In genomic region chr10:13686331-13686752, GRCh38 we compare ENCODE assay signal across 11 cellular contexts.
DNase-seq lines count a peak whose midpoint lies in the region; ATAC-seq, FAIRE-seq and TF ChIP-seq lines count a peak whose summit lies in the region.
"Had no signal": no experiment of that assay in that cellular context is flagged by ENCODE, and none has a peak within 500 bp of the region (broad histone marks: within the 10 kb centered on the region; RNA-seq: fewer than 3 reads in every experiment).

No MANE protein-coding gene starts in this region.

- H3K9me3 ChIP-seq in esophagus (ENCODE audit: control insufficient read depth in 2 of 2, insufficient read depth in 1 of 2, low read depth in 1 of 2, low read length in 1 of 2) (no peaks in the 10 kb centered on the region), muscle layer of duodenum (ENCODE audit: control insufficient read depth in 1 of 2, low read length in 2 of 2) (no peaks in the 10 kb centered on the region), upper lobe of left lung (no peaks in the 10 kb centered on the region)

- H3K4me3 Mint-ChIP-seq in T-helper 2 cell treated with Interferon-gamma antibody and Interleukin-4, amounts not matched to agents 5 μg/mL and 100 μg/mL, for 36 hours: no peak overlapping the region
- H3K4me3 Mint-ChIP-seq: activated CD8-positive, alpha-beta T cell treated with anti-CD3 and anti-CD28 coated beads, Interleukin-2, amount 10 ng/mL, durations not matched to agents 7 days and 5 days; neural crest cell had no signal

- H3K27ac Mint-ChIP-seq in T-helper 2 cell treated with Interferon-gamma antibody and Interleukin-4, amounts not matched to agents 5 μg/mL and 100 μg/mL, for 36 hours: no peak overlapping the region
- H3K27ac Mint-ChIP-seq: activated CD8-positive, alpha-beta T cell treated with anti-CD3 and anti-CD28 coated beads, Interleukin-2, amount 10 ng/mL, durations not matched to agents 7 days and 5 days had no signal

- no peak for TF ChIP-seq CTCF in upper lobe of left lung (IDR thresholded peaks at IDR 0.05)

- H3K4me1 Mint-ChIP-seq in T-helper 2 cell treated with Interferon-gamma antibody and Interleukin-4, amounts not matched to agents 5 μg/mL and 100 μg/mL, for 36 hours (ENCODE audit: low read depth): no peaks in the 10 kb centered on the region

- peak in 1 of 4 donors; percentile 16 for TF ChIP-seq POLR2A in upper lobe of left lung (IDR thresholded peaks at IDR 0.05)

- WGBS in esophagus, 2 donors: 49 to 73% methylated on average over 5 of the region's 5 CpGs
- 51 to 59% methylated on average over 5 of the region's 5 CpGs for WGBS in upper lobe of left lung, 2 donors

- ATAC-seq in upper lobe of left lung (ENCODE audit: low FRiP score in 2 of 2): peak in 1 of 2 donors; percentile 36
- no peak for ATAC-seq in HG02623 (IDR thresholded peaks at IDR 0.05; ENCODE audit: unreplicated experiment)
- ATAC-seq: activated CD8-positive, alpha-beta T cell treated with anti-CD3 and anti-CD28 coated beads, Interleukin-2, amount 10 ng/mL, durations not matched to agents 7 days and 5 days had no signal

- no peak for FAIRE-seq in HTR-8/SVneo (lab: Jason Lieb, UNC)

- H3K36me3 ChIP-seq in esophagus (ENCODE audit: control insufficient read depth in 2 of 2, insufficient read depth in 2 of 2, low read length in 1 of 2) (peaks cover 0 to 3% of the 10 kb centered on the region in 2 donors), muscle layer of duodenum (ENCODE audit: control insufficient read depth in 1 of 2, insufficient read depth in 2 of 2, low read length in 2 of 2) (peaks cover 2 to 21% of the 10 kb centered on the region in 2 donors), upper lobe of left lung (peaks cover 0 to 9% (median 4%) of the 10 kb centered on the region in 4 donors)

- H3K27ac ChIP-seq in esophagus (ENCODE audit: low read depth in 2 of 2, low read length in 1 of 2) (peak overlapping the region; percentile 53 to 72), muscle layer of duodenum (ENCODE audit: low read length) (peak overlapping the region; percentile 65), upper lobe of left lung (peak overlapping the region; percentile 63 to 77 (median 69))
- H3K27ac ChIP-seq: 22Rv1 had no signal

- no peaks in the 10 kb centered on the region for H3K36me3 Mint-ChIP-seq in T-helper 2 cell treated with Interferon-gamma antibody and Interleukin-4, amounts not matched to agents 5 μg/mL and 100 μg/mL, for 36 hours (ENCODE audit: low read depth)

- peaks cover 0 to 13% of the 10 kb centered on the region in 2 donors for H3K4me1 ChIP-seq in esophagus (ENCODE audit: control insufficient read depth in 2 of 2, insufficient read depth in 2 of 2, low read length in 1 of 2)
- H3K4me1 ChIP-seq in muscle layer of duodenum (ENCODE audit: control insufficient read depth in 1 of 2, insufficient read depth in 2 of 2, low read length in 2 of 2): peaks cover 9 to 27% of the 10 kb centered on the region in 2 donors
- H3K4me1 ChIP-seq in upper lobe of left lung: peaks cover 34 to 35% (median 35%) of the 10 kb centered on the region in 4 donors

- H3K27me3 ChIP-seq in esophagus (ENCODE audit: control insufficient read depth in 1 of 2, insufficient read depth in 2 of 2, low read length in 2 of 2): no peaks in the 10 kb centered on the region
- no peaks in the 10 kb centered on the region for H3K27me3 ChIP-seq in muscle layer of duodenum (ENCODE audit: low read depth, low read length)
- H3K27me3 ChIP-seq in upper lobe of left lung: no peaks in the 10 kb centered on the region

- no peaks in the 10 kb centered on the region for H3K27me3 Mint-ChIP-seq in T-helper 2 cell treated with Interferon-gamma antibody and Interleukin-4, amounts not matched to agents 5 μg/mL and 100 μg/mL, for 36 hours (ENCODE audit: low read depth)

- no peaks in the 10 kb centered on the region for H3K9me3 Mint-ChIP-seq in T-helper 2 cell treated with Interferon-gamma antibody and Interleukin-4, amounts not matched to agents 5 μg/mL and 100 μg/mL, for 36 hours
- H3K9me3 Mint-ChIP-seq: neural crest cell had no signal

- peak in 2 of 4 donors; percentile 12 to 14 for TF ChIP-seq EP300 in upper lobe of left lung (IDR thresholded peaks at IDR 0.05)

- no peak overlapping the region for H3K4me3 ChIP-seq in esophagus (ENCODE audit: low read depth in 1 of 2, low read length in 2 of 2)
- no peak overlapping the region for H3K4me3 ChIP-seq in muscle layer of duodenum (ENCODE audit: low read depth in 1 of 2, low read length in 2 of 2)
- H3K4me3 ChIP-seq in upper lobe of left lung: no peak overlapping the region

- peak; percentile 2 for DNase-seq in DMS153 (lab: John Stamatoyannopoulos, UW)
- DNase-seq in DMS153 treated with DMSO at 0.1 percent for 48 hours (lab: John Stamatoyannopoulos, UW; ENCODE audit: unreplicated experiment): no peak
- no peak for DNase-seq in upper lobe of left lung
- no peak for DNase-seq in HTR-8/SVneo (ENCODE audit: insufficient read length, low spot score)
- no peak for DNase-seq in T-helper 2 cell treated with Interferon-gamma antibody and Interleukin-4, amounts not matched to agents 5 μg/mL and 100 μg/mL, for 36 hours (ENCODE audit: low spot score)
- DNase-seq: activated CD8-positive, alpha-beta T cell treated with anti-CD3 and anti-CD28 coated beads, Interleukin-2, amount 10 ng/mL, durations not matched to agents 7 days and 5 days had no signal
